9 cellular contexts compared by ENCODE assay signal in the genomic region with DNA sequence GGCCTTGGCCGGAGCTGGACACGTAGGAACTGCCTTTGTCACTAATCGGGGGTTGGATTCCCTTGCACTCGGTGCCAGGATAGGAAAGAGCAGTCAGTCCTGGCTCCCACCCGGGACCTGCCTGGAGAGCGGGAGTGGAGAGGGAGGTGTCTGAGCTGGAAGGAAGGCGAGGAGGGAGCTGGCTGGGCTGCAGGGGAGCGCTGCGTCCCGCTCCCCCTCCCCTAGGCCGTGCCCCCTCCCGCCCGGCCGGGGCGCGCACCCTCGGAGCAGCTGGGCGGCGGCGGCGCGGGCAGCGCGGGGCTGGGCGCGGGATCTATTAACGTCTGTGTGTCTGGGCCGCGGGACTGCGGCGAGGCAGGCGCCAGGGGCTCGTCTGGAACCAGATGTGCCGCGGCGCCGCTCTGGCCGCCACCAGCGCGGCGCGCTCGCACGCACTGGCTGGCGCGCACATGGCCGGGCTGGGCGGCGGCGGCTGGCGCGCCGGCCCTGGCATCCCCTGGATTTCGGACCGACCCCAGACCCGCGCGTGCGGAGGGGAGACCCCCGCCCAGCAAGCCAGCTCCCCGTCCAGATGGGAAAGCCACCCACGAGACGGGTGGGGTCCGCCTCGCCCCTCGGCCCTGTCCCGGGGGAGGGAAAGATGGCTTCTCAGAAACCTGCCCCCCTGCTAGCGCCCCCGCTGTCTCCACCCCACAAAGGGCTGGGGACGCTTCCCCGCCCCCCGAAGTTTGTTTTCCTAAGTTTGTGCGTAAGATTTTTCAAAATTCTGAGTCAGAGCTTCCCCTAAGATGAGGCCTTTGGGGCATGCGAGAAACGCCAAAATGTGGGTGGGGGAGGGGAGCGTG. TPM values are rescaled to one million over a fixed set of nuclear protein-coding genes. Genes with fewer than 3 reads are reported as not detected.
DNase-seq lines count a peak whose midpoint lies in the region; ATAC-seq, FAIRE-seq and TF ChIP-seq lines count a peak whose summit lies in the region.
"Had no signal": no experiment of that assay in that cellular context is flagged by ENCODE, and none has a peak within 500 bp of the region (broad histone marks: within the 10 kb centered on the region; RNA-seq: fewer than 3 reads in every experiment).

No MANE protein-coding gene starts in this region.

- H3K27ac ChIP-seq in pancreas (no peak overlapping the region), vagina (peak overlapping the region; percentile 86)

- 1% methylated on average over 34 to 76 of the region's 76 CpGs for WGBS in pancreas, 2 donors

- peaks cover 9% of the 10 kb centered on the region for H3K4me1 Mint-ChIP-seq in activated CD8-positive, alpha-beta T cell treated with anti-CD3 and anti-CD28 coated beads, Interleukin-2, amount 10 ng/mL, durations not matched to agents 7 days and 5 days (ENCODE audit: low read depth)

- CTCF ChIA-PET in activated CD8-positive, alpha-beta T cell treated with anti-CD3 and anti-CD28 coated beads, Interleukin-2, amount 10 ng/mL, durations not matched to agents 7 days and 5 days (lab: Charles Lee), result interaction anchor here (0.6 to 1.0 kb wide), 2 partner anchors 30 to 40 kb away, joined by 3 to 5 read pairs; no protein-coding TSS in a partner anchor

- H3K27ac Mint-ChIP-seq in activated CD8-positive, alpha-beta T cell treated with anti-CD3 and anti-CD28 coated beads, Interleukin-2, amount 10 ng/mL, durations not matched to agents 7 days and 5 days, result no peak overlapping the region
- H3K27ac Mint-ChIP-seq: CD4-positive, alpha-beta T cell had no signal

- no peaks in the 10 kb centered on the region for H3K36me3 ChIP-seq in pancreas
- H3K36me3 ChIP-seq in vagina, result no peaks in the 10 kb centered on the region

- no peak for TF ChIP-seq POLR2A in vagina (IDR thresholded peaks at IDR 0.05)

- H3K36me3 Mint-ChIP-seq in activated CD8-positive, alpha-beta T cell treated with anti-CD3 and anti-CD28 coated beads, Interleukin-2, amount 10 ng/mL, durations not matched to agents 7 days and 5 days (ENCODE audit: low read depth), result no peaks in the 10 kb centered on the region

- POLR2A ChIA-PET in activated CD8-positive, alpha-beta T cell treated with anti-CD3 and anti-CD28 coated beads, Interleukin-2, amount 10 ng/mL, durations not matched to agents 7 days and 5 days (lab: Charles Lee), result interaction anchor here (0.6 to 0.8 kb wide), 3 partner anchors 41 to 356 kb away, joined by 3 read pairs; no protein-coding TSS in a partner anchor

- peak; percentile 21 to 56 for DNase-seq in NCI-H2081 (lab: John Stamatoyannopoulos, UW)
- no peak for DNase-seq in NCI-H2081 treated with DMSO at 0.1 percent for 48 hours (lab: John Stamatoyannopoulos, UW)
- DNase-seq in activated CD8-positive, alpha-beta T cell treated with anti-CD3 and anti-CD28 coated beads, Interleukin-2, amount 10 ng/mL, durations not matched to agents 7 days and 5 days, result peak; percentile 29
- DNase-seq in fibroblast of mammary gland (ENCODE audit: low read depth), result peak; percentile 92
- peak in 4 of 6 donors; percentile 26 to 66 (median 40) for DNase-seq in pancreas
- DNase-seq in vagina (ENCODE audit: extremely low spot score in 2 of 2), result no peak

- H3K4me1 ChIP-seq in pancreas (peaks cover 0 to 8% (median 5%) of the 10 kb centered on the region in 3 donors), vagina (peaks cover 50% of the 10 kb centered on the region)

- FAIRE-seq in pancreas (lab: Jason Lieb, UNC), result no peak

- ATAC-seq in activated CD8-positive, alpha-beta T cell treated with anti-CD3 and anti-CD28 coated beads, Interleukin-2, amount 10 ng/mL, durations not matched to agents 7 days and 5 days, result peak; percentile 77
- ATAC-seq in pancreas (peak; percentile 44 to 77 (median 64)), GM19397 (IDR thresholded peaks at IDR 0.05; ENCODE audit: unreplicated experiment) (no peak), HG03045 (IDR thresholded peaks at IDR 0.05; ENCODE audit: unreplicated experiment) (no peak)

- no peaks in the 10 kb centered on the region for H3K9me3 Mint-ChIP-seq in activated CD8-positive, alpha-beta T cell treated with anti-CD3 and anti-CD28 coated beads, Interleukin-2, amount 10 ng/mL, durations not matched to agents 7 days and 5 days (ENCODE audit: insufficient read depth)
- H3K9me3 Mint-ChIP-seq: CD4-positive, alpha-beta T cell had no signal

- no peak for TF ChIP-seq CTCF in fibroblast of mammary gland (conservative IDR thresholded peaks at IDR 0.05; ENCODE audit: control insufficient read depth, insufficient read depth, low read depth, low read length)
- no peak for TF ChIP-seq CTCF in pancreas (IDR thresholded peaks at IDR 0.05)
- no peak for TF ChIP-seq CTCF in vagina (IDR thresholded peaks at IDR 0.05)

- H3K27me3 Mint-ChIP-seq in activated CD8-positive, alpha-beta T cell treated with anti-CD3 and anti-CD28 coated beads, Interleukin-2, amount 10 ng/mL, durations not matched to agents 7 days and 5 days (ENCODE audit: low read depth), result peaks cover 31% of the 10 kb centered on the region

- peak overlapping the region; percentile 29 for H3K4me3 ChIP-seq in fibroblast of mammary gland (ENCODE audit: control insufficient read depth, low read depth, low read length)
- H3K4me3 ChIP-seq in pancreas, result peak overlapping the region in 2 of 4 donors; percentile 27 to 39
- H3K4me3 ChIP-seq in vagina, result peak overlapping the region; percentile 50 to 60

- H3K9me3 ChIP-seq in pancreas, result no peaks in the 10 kb centered on the region
- H3K9me3 ChIP-seq in vagina, result no peaks in the 10 kb centered on the region

- peaks cover 0 to 5% (median 0%) of the 10 kb centered on the region in 4 donors for H3K27me3 ChIP-seq in pancreas
- no peaks in the 10 kb centered on the region for H3K27me3 ChIP-seq in vagina

- intact Hi-C loops in pancreas (cut with DNase I), result no loop called here
- intact Hi-C loops in vagina (cut with DNase I), result no loop called here

- H3K4me3 Mint-ChIP-seq in activated CD8-positive, alpha-beta T cell treated with anti-CD3 and anti-CD28 coated beads, Interleukin-2, amount 10 ng/mL, durations not matched to agents 7 days and 5 days, result peak overlapping the region; percentile 25
- H3K4me3 Mint-ChIP-seq: CD4-positive, alpha-beta T cell had no signal

RNA-seq across cellular contexts. Expression of a gene that starts 31.9 kb away (rescaled TPM):
- total RNA-seq in activated CD8-positive, alpha-beta T cell treated with anti-CD3 and anti-CD28 coated beads, Interleukin-2, amount 10 ng/mL, durations not matched to agents 7 days and 5 days, result under 1 TPM in 1 of 2 experiments, not detected in 1; 0.21 TPM
- total RNA-seq in pancreas, result 1 to 10 TPM in 1 of 6 donors, under 1 TPM in 4, not detected in 1; 0.16 to 2.0 (median 0.38) TPM
- polyA plus RNA-seq in pancreas, result 1 to 10 TPM; 1.2 to 1.9 TPM
- 43.7 TPM for total RNA-seq in vagina
- total RNA-seq: CD4-positive, alpha-beta T cell had no signal

RNA-seq across cellular contexts. Expression of a gene that starts 55.4 kb away (rescaled TPM):
- 10 to 100 TPM; 25.4 to 27.7 TPM for total RNA-seq in activated CD8-positive, alpha-beta T cell treated with anti-CD3 and anti-CD28 coated beads, Interleukin-2, amount 10 ng/mL, durations not matched to agents 7 days and 5 days
- total RNA-seq in pancreas (10 to 100 TPM in 1 of 6 donors, 1 to 10 TPM in 5; 6.3 to 13.1 (median 8.3) TPM), vagina (18.9 TPM)
- polyA plus RNA-seq in pancreas, result 10 to 100 TPM; 21.2 to 23.7 TPM

RNA-seq across cellular contexts. Expression of a gene that starts 55.5 kb away (rescaled TPM):
- not detected for total RNA-seq in activated CD8-positive, alpha-beta T cell treated with anti-CD3 and anti-CD28 coated beads, Interleukin-2, amount 10 ng/mL, durations not matched to agents 7 days and 5 days
- total RNA-seq in pancreas, result 1 to 10 TPM in 3 of 6 donors, under 1 TPM in 3; 0.16 to 2.5 (median 0.77) TPM
- 1 to 10 TPM in 1 of 2 donors, under 1 TPM in 1; 0.75 to 1.8 TPM for polyA plus RNA-seq in pancreas
- 18.9 TPM for total RNA-seq in vagina

Comparison
In these comparisons a context has a peak if more than half of its experiments do, and no peak if none do; other contexts are left out.
1. DNase-seq: peak in NCI-H2081 (2 of 2), activated CD8-positive, alpha-beta T cell treated with anti-CD3 and anti-CD28 coated beads, Interleukin-2, amount 10 ng/mL, durations not matched to agents 7 days and 5 days (single experiment), fibroblast of mammary gland (single experiment) and pancreas (4 of 6); none in NCI-H2081 treated with DMSO at 0.1 percent for 48 hours (single experiment) and vagina (0 of 2).
2. ATAC-seq: peak in activated CD8-positive, alpha-beta T cell treated with anti-CD3 and anti-CD28 coated beads, Interleukin-2, amount 10 ng/mL, durations not matched to agents 7 days and 5 days (single experiment) and pancreas (4 of 4); none in GM19397 (single experiment) and HG03045 (single experiment).
3. RNA of a gene that starts 31.9 kb away (total RNA-seq): 43.7 TPM in vagina (single experiment); 0.16 to 2.0 TPM in pancreas and 0.21 TPM in activated CD8-positive, alpha-beta T cell treated with anti-CD3 and anti-CD28 coated beads, Interleukin-2, amount 10 ng/mL, durations not matched to agents 7 days and 5 days; every median in the first group is over 10 times any median in the second.